Comparison of ENCODE assay signal across 25 cellular contexts in genomic region chrX:3577551-3577950, GRCh38.
"Had no signal": no experiment of that assay in that cellular context is flagged by ENCODE, and none has a peak within 500 bp of the region (broad histone marks: within the 10 kb centered on the region; RNA-seq: fewer than 3 reads in every experiment).

No MANE protein-coding gene starts in this region.

- H3K9me3 ChIP-seq: Peyer's patch, SJSA1 had no signal

- H3K36me3 Mint-ChIP-seq: activated CD8-positive, alpha-beta memory T cell treated with anti-CD3 and anti-CD28 coated beads, Interleukin-2, amount 10 ng/mL, durations not matched to agents 7 days and 5 days; activated naive CD4-positive, alpha-beta T cell treated with anti-CD3 and anti-CD28 coated beads, Interleukin-2, amount 50 U/mL, for 24 hours; brain; WTC11 had no signal

- H3K36me3 ChIP-seq: Peyer's patch, SJSA1 had no signal

- H3K9me3 Mint-ChIP-seq: activated CD4-positive, alpha-beta T cell treated with anti-CD3 and anti-CD28 coated beads, Interleukin-2, amount 10 ng/mL, durations not matched to agents 24 days and 14 days; activated naive CD4-positive, alpha-beta T cell treated with anti-CD3 and anti-CD28 coated beads, Interleukin-2, amount 50 U/mL, for 24 hours; activated T-cell treated with anti-CD3 and anti-CD28 coated beads, Interleukin-2, amount 50 U/mL, for 24 hours; activated T-helper 1 cell treated with anti-CD3 and anti-CD28 coated beads, Interleukin-12 subunit alpha, Interleukin-12 subunit beta, Interleukin-2, Interleukin-4 antibody, amounts not matched to agents 30 ng/mL and 10 ng/mL and 1 ng/mL, durations not matched to agents 14 hours and 24 hours and 36 hours; central memory CD8-positive, alpha-beta T cell; T-helper 2 cell treated with Interferon-gamma antibody and Interleukin-4, amounts not matched to agents 5 μg/mL and 100 μg/mL, for 36 hours; WTC11 had no signal

- H3K27ac ChIP-seq: KMS-11, Peyer's patch, RWPE1, SJSA1 had no signal

- DNase-seq: activated CD4-positive, alpha-beta T cell treated with anti-CD3 and anti-CD28 coated beads for 1 hour; activated CD4-positive, alpha-beta T cell treated with anti-CD3 and anti-CD28 coated beads, Interleukin-2, amount 10 ng/mL, durations not matched to agents 24 days and 14 days; activated CD4-positive, alpha-beta T cell treated with anti-CD3 and anti-CD28 coated beads, Interleukin-2, amount 50 U/mL, for 48 hours; activated CD8-positive, alpha-beta memory T cell treated with anti-CD3 and anti-CD28 coated beads, Interleukin-2, amount 10 ng/mL, durations not matched to agents 7 days and 5 days; activated effector memory CD4-positive, alpha-beta T cell treated with Interleukin-2 at 50 U/mL for 16 hours; activated naive CD4-positive, alpha-beta T cell; activated T-cell treated with anti-CD3 and anti-CD28 coated beads, Interleukin-2, amount 50 U/mL, for 24 hours; amniotic stem cell; NCI-H1092; NCI-H2029 treated with DMSO at 0.1 percent for 48 hours; NCI-H526; NK-92 treated with Interleukin-12 subunit alpha and Interleukin-12 subunit beta, amount 100 ng/mL, for 24 hours; OCI-M1; Peyer's patch; Right ventricle myocardium superior; SW 1271 had no signal

- H3K4me3 Mint-ChIP-seq: activated CD4-positive, alpha-beta T cell treated with anti-CD3 and anti-CD28 coated beads, Interleukin-2, amount 10 ng/mL, durations not matched to agents 24 days and 14 days; activated CD8-positive, alpha-beta memory T cell treated with anti-CD3 and anti-CD28 coated beads, Interleukin-2, amount 10 ng/mL, durations not matched to agents 7 days and 5 days; activated naive CD4-positive, alpha-beta T cell treated with anti-CD3 and anti-CD28 coated beads, Interleukin-2, amount 50 U/mL, for 24 hours; activated T-cell treated with anti-CD3 and anti-CD28 coated beads, Interleukin-2, amount 50 U/mL, for 24 hours; activated T-helper 1 cell treated with anti-CD3 and anti-CD28 coated beads, Interleukin-12 subunit alpha, Interleukin-12 subunit beta, Interleukin-2, Interleukin-4 antibody, amounts not matched to agents 30 ng/mL and 10 ng/mL and 1 ng/mL, durations not matched to agents 14 hours and 24 hours and 36 hours; brain; central memory CD8-positive, alpha-beta T cell; T-helper 2 cell treated with Interferon-gamma antibody and Interleukin-4, amounts not matched to agents 5 μg/mL and 100 μg/mL, for 36 hours; WTC11 had no signal

- H3K4me3 ChIP-seq: Peyer's patch, SJSA1 had no signal

- H3K27me3 Mint-ChIP-seq: activated CD8-positive, alpha-beta memory T cell treated with anti-CD3 and anti-CD28 coated beads, Interleukin-2, amount 10 ng/mL, durations not matched to agents 7 days and 5 days; activated naive CD4-positive, alpha-beta T cell treated with anti-CD3 and anti-CD28 coated beads, Interleukin-2, amount 50 U/mL, for 24 hours; activated T-cell treated with anti-CD3 and anti-CD28 coated beads, Interleukin-2, amount 50 U/mL, for 24 hours; brain; central memory CD8-positive, alpha-beta T cell had no signal

- H3K27ac Mint-ChIP-seq: activated CD4-positive, alpha-beta T cell treated with anti-CD3 and anti-CD28 coated beads, Interleukin-2, amount 10 ng/mL, durations not matched to agents 24 days and 14 days; activated CD8-positive, alpha-beta memory T cell treated with anti-CD3 and anti-CD28 coated beads, Interleukin-2, amount 10 ng/mL, durations not matched to agents 7 days and 5 days; activated naive CD4-positive, alpha-beta T cell treated with anti-CD3 and anti-CD28 coated beads, Interleukin-2, amount 50 U/mL, for 24 hours; activated T-cell treated with anti-CD3 and anti-CD28 coated beads, Interleukin-2, amount 50 U/mL, for 24 hours; activated T-helper 1 cell treated with anti-CD3 and anti-CD28 coated beads, Interleukin-12 subunit alpha, Interleukin-12 subunit beta, Interleukin-2, Interleukin-4 antibody, amounts not matched to agents 30 ng/mL and 10 ng/mL and 1 ng/mL, durations not matched to agents 14 hours and 24 hours and 36 hours; T-helper 2 cell treated with Interferon-gamma antibody and Interleukin-4, amounts not matched to agents 5 μg/mL and 100 μg/mL, for 36 hours; WTC11 had no signal

- H3K27me3 ChIP-seq: Peyer's patch, SJSA1 had no signal

- H3K4me1 ChIP-seq: Peyer's patch, SJSA1 had no signal

- H3K4me1 Mint-ChIP-seq: activated naive CD4-positive, alpha-beta T cell treated with anti-CD3 and anti-CD28 coated beads, Interleukin-2, amount 50 U/mL, for 24 hours; central memory CD8-positive, alpha-beta T cell; WTC11 had no signal
